Comparison of ENCODE assay signal across 15 cellular contexts in genomic region chr15:39747326-39747725, GRCh38. TPM values are rescaled to one million over a fixed set of nuclear protein-coding genes. Genes with fewer than 3 reads are reported as not detected.
DNase-seq lines count a peak whose midpoint lies in the region; ATAC-seq and TF ChIP-seq lines count a peak whose summit lies in the region.
"Had no signal": no experiment of that assay in that cellular context is flagged by ENCODE, and none has a peak within 500 bp of the region (broad histone marks: within the 10 kb centered on the region; RNA-seq: fewer than 3 reads in every experiment).

No MANE protein-coding gene starts in this region.

- no peak overlapping the region for H3K9ac ChIP-seq in adipocyte (ENCODE audit: low read length)

- H3K27ac ChIP-seq in suprapubic skin = no peak overlapping the region

- H3K36me3 ChIP-seq in adipocyte (ENCODE audit: control insufficient read depth, insufficient read depth, low read length, severe bottlenecking) (no peaks in the 10 kb centered on the region), suprapubic skin (no peaks in the 10 kb centered on the region)

- H3K4me3 ChIP-seq in adipocyte (ENCODE audit: low read length) = peak overlapping the region; percentile 5
- no peak overlapping the region for H3K4me3 ChIP-seq in retinal pigment epithelial cell (ENCODE audit: low read length)
- no peak overlapping the region for H3K4me3 ChIP-seq in suprapubic skin

- DNase-seq in ELR (ENCODE audit: low read depth) = peak; percentile 43
- peak; percentile 77 for DNase-seq in adipocyte (ENCODE audit: low read depth)
- DNase-seq in fibroblast of the conjunctiva (ENCODE audit: low read depth) = peak; percentile 69
- peak; percentile 47 for DNase-seq in retinal pigment epithelial cell (ENCODE audit: low read depth)
- no peak for DNase-seq in NCI-H1092 treated with DMSO at 0.1 percent for 48 hours (lab: John Stamatoyannopoulos, UW)
- no peak for DNase-seq in suprapubic skin (ENCODE audit: low spot score in 2 of 2)
- DNase-seq in DMS114 treated with DMSO at 0.1 percent for 48 hours (lab: John Stamatoyannopoulos, UW; ENCODE audit: unreplicated experiment) = no peak
- DNase-seq: activated CD4-positive, alpha-beta T cell treated with anti-CD3 and anti-CD28 coated beads, Interleukin-2, amount 10 ng/mL, durations not matched to agents 7 days and 5 days; midbrain; NCI-H1048; NCI-H446; stimulated activated CD4-positive, alpha-beta T cell treated with anti-CD3 and anti-CD28 coated beads, Interleukin-4, amount 100 ng/mL, for 24 hours; stimulated activated naive CD4-positive, alpha-beta T cell treated with Interleukin-2 at 50 U/mL for 16 hours; T-helper 17 cell had no signal

- H3K27me3 ChIP-seq in adipocyte (replicated peaks; ENCODE audit: control insufficient read depth, insufficient read depth, low read length) (no peaks in the 10 kb centered on the region), suprapubic skin (no peaks in the 10 kb centered on the region)

- TF ChIP-seq POLR2A in suprapubic skin (IDR thresholded peaks at IDR 0.05) = no peak

- H3K4me1 ChIP-seq in adipocyte (ENCODE audit: control insufficient read depth, insufficient read depth, low read length) = peaks cover 49% of the 10 kb centered on the region
- H3K4me1 ChIP-seq in suprapubic skin = no peaks in the 10 kb centered on the region

- H3K9me3 ChIP-seq in adipocyte (ENCODE audit: control insufficient read depth, low read length) (no peaks in the 10 kb centered on the region), suprapubic skin (no peaks in the 10 kb centered on the region)

- TF ChIP-seq EP300 in suprapubic skin (IDR thresholded peaks at IDR 0.05) = no peak

- TF ChIP-seq CTCF in retinal pigment epithelial cell (conservative IDR thresholded peaks at IDR 0.05; ENCODE audit: low read depth, low read length) (no peak), suprapubic skin (IDR thresholded peaks at IDR 0.05) (no peak)

- ATAC-seq in HG02938 (IDR thresholded peaks at IDR 0.05; ENCODE audit: unreplicated experiment) = no peak
- ATAC-seq: T-helper 17 cell had no signal

RNA-seq across cellular contexts. Expression of gene FSIP1, which starts 35.3 kb away (rescaled TPM):
- total RNA-seq in suprapubic skin = under 1 TPM in 2 of 4 donors, not detected in 2; 0.21 to 0.24 TPM

Comparison
In these comparisons a context has a peak if more than half of its experiments do, and no peak if none do; other contexts are left out.
1. DNase-seq: peak in ELR (single experiment), adipocyte (single experiment), fibroblast of the conjunctiva (single experiment) and retinal pigment epithelial cell (single experiment); none in NCI-H1092 treated with DMSO at 0.1 percent for 48 hours (single experiment), suprapubic skin (0 of 2) and DMS114 treated with DMSO at 0.1 percent for 48 hours (single experiment).